Comparison of ENCODE assay signal across 1 cellular context in genomic region chr3:129271674-129272073, GRCh38.
A peak's percentile ranks its signal among the peaks of the same experiment; 100 is the strongest.
TF ChIP-seq lines count a peak whose summit lies in the region.

No MANE protein-coding gene starts in this region.

TF ChIP-seq in GM12878, 131 proteins besides CTCF, POLR2A, EP300 and RAD21:
- TF ChIP-seq POLR2AphosphoS5 (IDR thresholded peaks at IDR 0.05; ENCODE audit: low read length) (0 out of 2 replicates have a peak, but pooled peaks have one; percentile 11), BRCA1 (IDR thresholded peaks at IDR 0.05; ENCODE audit: low read depth, low read length) (no peak)
